In genomic region chr3:13645791-13646637, GRCh38 we compare ENCODE assay signal across 18 cellular contexts.
"Had no signal": no experiment of that assay in that cellular context is flagged by ENCODE, and none has a peak within 500 bp of the region (broad histone marks: within the 10 kb centered on the region; RNA-seq: fewer than 3 reads in every experiment).

No MANE protein-coding gene starts in this region.

- H3K36me3 ChIP-seq: esophagus muscularis mucosa, gastroesophageal sphincter, heart left ventricle, left lung, lower lobe of right lung had no signal

- H3K27ac Mint-ChIP-seq: mesothelial cell of epicardium had no signal

- H3K79me2 ChIP-seq: hepatocyte had no signal

- H3K27ac ChIP-seq: coronary artery, dorsolateral prefrontal cortex, epithelial cell of prostate, esophagus muscularis mucosa, gastroesophageal sphincter, heart left ventricle, hepatocyte, left lung, lower lobe of right lung had no signal

- DNase-seq: dermis blood vessel endothelial cell; dorsolateral prefrontal cortex; effector CD4-positive, alpha-beta T cell; effector memory CD4-positive, alpha-beta T cell; foreskin keratinocyte; heart left ventricle; left cardiac atrium; left ventricle myocardium superior; lower lobe of right lung; mesenchymal stem cell; mucosa of descending colon had no signal

- H3K4me2 ChIP-seq: hepatocyte had no signal

- ATAC-seq: foreskin keratinocyte, gastroesophageal sphincter, heart left ventricle, left cardiac atrium, left lung, left ventricle myocardium superior, lower lobe of right lung, mucosa of descending colon had no signal

- H2AFZ ChIP-seq: hepatocyte had no signal

- H3K36me3 Mint-ChIP-seq: mesothelial cell of epicardium had no signal

- H3K9me3 ChIP-seq: esophagus muscularis mucosa, gastroesophageal sphincter, heart left ventricle, left lung, lower lobe of right lung, mucosa of descending colon had no signal

- H3K4me3 Mint-ChIP-seq: mesothelial cell of epicardium had no signal

- H3K27me3 ChIP-seq: foreskin keratinocyte, hepatocyte had no signal

- H3K4me3 ChIP-seq: coronary artery, dorsolateral prefrontal cortex, esophagus muscularis mucosa, gastroesophageal sphincter, heart left ventricle, hepatocyte, left lung, lower lobe of right lung, mucosa of descending colon had no signal
